In the genomic region with DNA sequence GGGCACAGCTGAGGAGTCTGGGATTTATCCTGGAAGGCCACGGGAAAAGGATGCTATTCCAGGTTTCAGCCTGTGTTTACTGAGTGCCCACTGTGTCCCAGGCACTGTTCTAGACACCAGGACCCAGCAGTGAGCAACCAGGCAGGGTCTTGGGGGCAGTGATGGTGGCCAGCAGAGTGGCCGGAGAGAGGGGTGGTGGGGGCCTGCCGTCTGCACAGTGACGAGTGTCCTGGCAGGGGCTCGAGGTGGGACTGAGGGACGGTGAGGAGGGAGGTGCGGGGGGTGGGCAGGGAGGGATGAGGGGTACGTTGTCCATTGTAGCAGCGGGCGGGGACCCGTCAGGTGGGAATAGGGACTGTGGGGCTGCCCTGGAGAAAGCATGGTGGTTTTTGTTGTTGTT, we compare ENCODE assay signal across 24 cellular contexts.
DNase-seq lines count a peak whose midpoint lies in the region; ATAC-seq, FAIRE-seq and TF ChIP-seq lines count a peak whose summit lies in the region.
"Had no signal": no experiment of that assay in that cellular context is flagged by ENCODE, and none has a peak within 500 bp of the region (broad histone marks: within the 10 kb centered on the region; RNA-seq: fewer than 3 reads in every experiment).

No MANE protein-coding gene starts in this region.

- H3K4me1 ChIP-seq in right cardiac atrium (ENCODE audit: control insufficient read depth, insufficient read depth, low read length): peaks cover 15% of the 10 kb centered on the region
- H3K4me1 ChIP-seq in kidney (ENCODE audit: control insufficient read depth in 1 of 2, insufficient read depth in 1 of 2, low read depth in 1 of 2, low read length in 2 of 2): peaks cover 4 to 12% of the 10 kb centered on the region in 2 donors
- H3K4me1 ChIP-seq in neuronal stem cell (ENCODE audit: control insufficient read depth in 2 of 2, insufficient read depth in 1 of 2, low read depth in 1 of 2, low read length in 2 of 2): peaks cover 6 to 28% of the 10 kb centered on the region in 2 donors

- H3K27me3 ChIP-seq in right cardiac atrium (ENCODE audit: control insufficient read depth, insufficient read depth) (no peaks in the 10 kb centered on the region), neuronal stem cell (ENCODE audit: control insufficient read depth in 3 of 3, insufficient read depth in 3 of 3, low read depth in 1 of 3, low read length in 3 of 3) (no peaks in the 10 kb centered on the region)

- no peaks in the 10 kb centered on the region for H3K4me1 Mint-ChIP-seq in activated T-helper 1 cell treated with anti-CD3 and anti-CD28 coated beads, Interleukin-12 subunit alpha, Interleukin-12 subunit beta, Interleukin-2, Interleukin-4 antibody, amounts not matched to agents 30 ng/mL and 10 ng/mL and 1 ng/mL, durations not matched to agents 14 hours and 24 hours and 36 hours (ENCODE audit: low read depth)
- H3K4me1 Mint-ChIP-seq in activated naive CD4-positive, alpha-beta T cell treated with anti-CD3 and anti-CD28 coated beads, Interleukin-2, amount 10 ng/mL, durations not matched to agents 7 days and 5 days: no peaks in the 10 kb centered on the region
- H3K4me1 Mint-ChIP-seq: B cell had no signal

- peak overlapping the region; percentile 23 for H3K18ac ChIP-seq in neuronal stem cell (ENCODE audit: low read length)

- peak; percentile 21 for DNase-seq in Right ventricle myocardium superior
- no peak for DNase-seq in cardiac septum (ENCODE audit: low spot score)
- peak in 2 of 3 donors; percentile 6 to 18 for DNase-seq in right cardiac atrium
- no peak for DNase-seq in Right ventricle myocardium inferior (ENCODE audit: missing footprints)
- DNase-seq in kidney: peak; percentile 54
- no peak for DNase-seq in neuronal stem cell (ENCODE audit: low spot score)
- DNase-seq in activated T-helper 1 cell treated with anti-CD3 and anti-CD28 coated beads, Interleukin-12 subunit alpha, Interleukin-12 subunit beta, Interleukin-2, Interleukin-4 antibody, amounts not matched to agents 30 ng/mL and 10 ng/mL and 1 ng/mL, durations not matched to agents 14 hours and 24 hours and 36 hours (ENCODE audit: low spot score): no peak
- DNase-seq in activated naive CD4-positive, alpha-beta T cell treated with anti-CD3 and anti-CD28 coated beads, Interleukin-2, amount 10 ng/mL, durations not matched to agents 7 days and 5 days: no peak
- DNase-seq: AML-193; Caco-2; Calu3; CD4-positive, alpha-beta T cell; DMS79 treated with DMSO at 0.1 percent for 48 hours; GF-D8 had no signal

- H3K9me3 Mint-ChIP-seq in activated T-helper 1 cell treated with anti-CD3 and anti-CD28 coated beads, Interleukin-12 subunit alpha, Interleukin-12 subunit beta, Interleukin-2, Interleukin-4 antibody, amounts not matched to agents 30 ng/mL and 10 ng/mL and 1 ng/mL, durations not matched to agents 14 hours and 24 hours and 36 hours: peaks cover 9% of the 10 kb centered on the region
- H3K9me3 Mint-ChIP-seq in activated naive CD4-positive, alpha-beta T cell treated with anti-CD3 and anti-CD28 coated beads, Interleukin-2, amount 10 ng/mL, durations not matched to agents 7 days and 5 days: peaks cover 6% of the 10 kb centered on the region
- H3K9me3 Mint-ChIP-seq: CD4-positive, alpha-beta T cell; CD8-positive, alpha-beta T cell had no signal

- 94% methylated on average over 11 of the region's 11 CpGs for WGBS in right cardiac atrium
- WGBS in neuronal stem cell (ENCODE audit: extremely low coverage in 2 of 2, insufficient read length in 2 of 2, insufficient replicate concordance in 1 of 2), 2 donors: no CpG with 5 or more reads among the region's 11 CpGs

- no peak overlapping the region for H3K4me3 Mint-ChIP-seq in activated T-helper 1 cell treated with anti-CD3 and anti-CD28 coated beads, Interleukin-12 subunit alpha, Interleukin-12 subunit beta, Interleukin-2, Interleukin-4 antibody, amounts not matched to agents 30 ng/mL and 10 ng/mL and 1 ng/mL, durations not matched to agents 14 hours and 24 hours and 36 hours
- H3K4me3 Mint-ChIP-seq in activated naive CD4-positive, alpha-beta T cell treated with anti-CD3 and anti-CD28 coated beads, Interleukin-2, amount 10 ng/mL, durations not matched to agents 7 days and 5 days: no peak overlapping the region
- H3K4me3 Mint-ChIP-seq: B cell; CD4-positive, alpha-beta T cell; CD8-positive, alpha-beta T cell had no signal

- H2BK5ac ChIP-seq in neuronal stem cell (ENCODE audit: low read length): no peak overlapping the region

- H2BK15ac ChIP-seq in neuronal stem cell (ENCODE audit: low read length): no peak overlapping the region

- H3K27me3 Mint-ChIP-seq in activated T-helper 1 cell treated with anti-CD3 and anti-CD28 coated beads, Interleukin-12 subunit alpha, Interleukin-12 subunit beta, Interleukin-2, Interleukin-4 antibody, amounts not matched to agents 30 ng/mL and 10 ng/mL and 1 ng/mL, durations not matched to agents 14 hours and 24 hours and 36 hours (ENCODE audit: insufficient read depth): peaks cover 6% of the 10 kb centered on the region
- H3K27me3 Mint-ChIP-seq in activated naive CD4-positive, alpha-beta T cell treated with anti-CD3 and anti-CD28 coated beads, Interleukin-2, amount 10 ng/mL, durations not matched to agents 7 days and 5 days: peaks cover 49% of the 10 kb centered on the region

- H3K36me3 ChIP-seq in kidney (ENCODE audit: control insufficient read depth in 1 of 2, insufficient read depth in 2 of 2, low read length in 2 of 2) (peaks cover 0 to 3% of the 10 kb centered on the region in 2 donors), neuronal stem cell (replicated peaks in 1 of 2; ENCODE audit: control insufficient read depth in 2 of 2, insufficient read depth in 2 of 2, low read length in 2 of 2) (peaks cover 3 to 5% of the 10 kb centered on the region in 2 donors)

- H3K27ac ChIP-seq in right cardiac atrium (ENCODE audit: low read length): no peak overlapping the region
- H3K27ac ChIP-seq in kidney (ENCODE audit: low read depth in 2 of 2, low read length in 2 of 2): no peak overlapping the region
- H3K27ac ChIP-seq in neuronal stem cell (replicated peaks; ENCODE audit: low read length): no peak overlapping the region
- H3K27ac ChIP-seq: 22Rv1; A549; BLaER1 treated with 17β-estradiol and CSF1 and Interleukin-3, amounts not matched to agents 10 nM and 100 nM; C4-2B had no signal

- CTCF ChIA-PET in activated naive CD4-positive, alpha-beta T cell treated with anti-CD3 and anti-CD28 coated beads, Interleukin-2, amount 10 ng/mL, durations not matched to agents 7 days and 5 days (lab: Charles Lee): no interaction called here

- H3K14ac ChIP-seq in neuronal stem cell (ENCODE audit: low read length): no peak overlapping the region

- H2AK5ac ChIP-seq in neuronal stem cell (ENCODE audit: low read depth, low read length): peak overlapping the region; percentile 43

- H3K9me3 ChIP-seq in right cardiac atrium (ENCODE audit: control insufficient read depth, low read length): no peaks in the 10 kb centered on the region
- H3K9me3 ChIP-seq in kidney (ENCODE audit: control insufficient read depth in 1 of 2, low read length in 2 of 2): peaks cover 0 to 1% of the 10 kb centered on the region in 2 donors
- peaks cover under 1 to 5% of the 10 kb centered on the region in 2 donors for H3K9me3 ChIP-seq in neuronal stem cell (replicated peaks in 1 of 2; ENCODE audit: control insufficient read depth in 2 of 2, insufficient read depth in 1 of 2, low read depth in 1 of 2, low read length in 2 of 2)
- H3K9me3 ChIP-seq: Caco-2 had no signal

- H4K8ac ChIP-seq in neuronal stem cell (ENCODE audit: low read depth, low read length): no peak overlapping the region

- no peak overlapping the region for H3K4me2 ChIP-seq in neuronal stem cell (ENCODE audit: insufficient read depth, low read length, poor library complexity, severe bottlenecking)
- H3K4me2 ChIP-seq: A549 had no signal

- no peak for FAIRE-seq in kidney (lab: Jason Lieb, UNC)
- FAIRE-seq: A549, D721Med, G401.6, GM12891, GM19239 had no signal

- H3K36me3 Mint-ChIP-seq in activated T-helper 1 cell treated with anti-CD3 and anti-CD28 coated beads, Interleukin-12 subunit alpha, Interleukin-12 subunit beta, Interleukin-2, Interleukin-4 antibody, amounts not matched to agents 30 ng/mL and 10 ng/mL and 1 ng/mL, durations not matched to agents 14 hours and 24 hours and 36 hours (ENCODE audit: low read depth): no peaks in the 10 kb centered on the region
- no peaks in the 10 kb centered on the region for H3K36me3 Mint-ChIP-seq in activated naive CD4-positive, alpha-beta T cell treated with anti-CD3 and anti-CD28 coated beads, Interleukin-2, amount 10 ng/mL, durations not matched to agents 7 days and 5 days
- H3K36me3 Mint-ChIP-seq: CD8-positive, alpha-beta T cell had no signal

- H3K9ac ChIP-seq in kidney (ENCODE audit: low read length in 2 of 2): no peak overlapping the region
- H3K9ac ChIP-seq in neuronal stem cell (ENCODE audit: low read depth, low read length, poor library complexity): no peak overlapping the region
- H3K9ac ChIP-seq: BLaER1 treated with 17β-estradiol and CSF1 and Interleukin-3, amounts not matched to agents 10 nM and 100 nM had no signal

- H3K4me3 ChIP-seq in right cardiac atrium (ENCODE audit: low read length) (no peak overlapping the region), kidney (ENCODE audit: low read length in 2 of 2) (no peak overlapping the region), neuronal stem cell (ENCODE audit: low read length in 2 of 2) (no peak overlapping the region)
- H3K4me3 ChIP-seq: A549; BLaER1 treated with 17β-estradiol and CSF1 and Interleukin-3, amounts not matched to agents 10 nM and 100 nM had no signal

- H3K4ac ChIP-seq in neuronal stem cell (ENCODE audit: low read length): no peak overlapping the region

- H2AFZ ChIP-seq in neuronal stem cell (ENCODE audit: low read length): no peak overlapping the region

- intact Hi-C loops in Right ventricle myocardium superior (cut with DNase I): no loop called here
- intact Hi-C loops in cardiac septum (cut with DNase I): no loop called here
- intact Hi-C loops in right cardiac atrium (cut with DNase I): loop anchor here in 1 of 4 donors (10.0 kb wide), 1 partner anchor 54 kb away; no protein-coding TSS in a partner anchor
- intact Hi-C loops in Right ventricle myocardium inferior (cut with DNase I): no loop called here
- intact Hi-C loops in kidney (cut with DNase I): no loop called here
- intact Hi-C loops in activated T-helper 1 cell treated with anti-CD3 and anti-CD28 coated beads, Interleukin-12 subunit alpha, Interleukin-12 subunit beta, Interleukin-2, Interleukin-4 antibody, amounts not matched to agents 30 ng/mL and 10 ng/mL and 1 ng/mL, durations not matched to agents 14 hours and 24 hours and 36 hours (cut with micrococcal nuclease): no loop called here

- H3K23ac ChIP-seq in neuronal stem cell (ENCODE audit: low read depth, low read length, poor library complexity): no peak overlapping the region

- H2BK120ac ChIP-seq in neuronal stem cell (ENCODE audit: low read depth, low read length): no peak overlapping the region

- H4K91ac ChIP-seq in neuronal stem cell (ENCODE audit: low read depth, low read length, poor library complexity): no peak overlapping the region

- ATAC-seq in Right ventricle myocardium superior (ENCODE audit: poor library complexity) (no peak), right cardiac atrium (no peak), Right ventricle myocardium inferior (no peak)
- ATAC-seq: A549; CD8-positive, alpha-beta T cell had no signal

- no peak overlapping the region for H2BK12ac ChIP-seq in neuronal stem cell (ENCODE audit: low read length)

- H3K79me1 ChIP-seq in neuronal stem cell (ENCODE audit: low read depth, low read length): peaks cover 3% of the 10 kb centered on the region

- TF ChIP-seq CTCF in kidney (IDR thresholded peaks at IDR 0.05; ENCODE audit: borderline replicate concordance, extremely low read depth, insufficient read depth): no peak

- H3K27ac Mint-ChIP-seq in activated T-helper 1 cell treated with anti-CD3 and anti-CD28 coated beads, Interleukin-12 subunit alpha, Interleukin-12 subunit beta, Interleukin-2, Interleukin-4 antibody, amounts not matched to agents 30 ng/mL and 10 ng/mL and 1 ng/mL, durations not matched to agents 14 hours and 24 hours and 36 hours: no peak overlapping the region
- H3K27ac Mint-ChIP-seq in activated naive CD4-positive, alpha-beta T cell treated with anti-CD3 and anti-CD28 coated beads, Interleukin-2, amount 10 ng/mL, durations not matched to agents 7 days and 5 days: no peak overlapping the region
- H3K27ac Mint-ChIP-seq: B cell; CD4-positive, alpha-beta T cell; CD8-positive, alpha-beta T cell had no signal

Comparison
In these comparisons a context has a peak if more than half of its experiments do, and no peak if none do; other contexts are left out.
1. DNase-seq: peak in Right ventricle myocardium superior (single experiment), right cardiac atrium (2 of 3) and kidney (single experiment); none in cardiac septum (single experiment), Right ventricle myocardium inferior (single experiment), neuronal stem cell (single experiment), activated T-helper 1 cell treated with anti-CD3 and anti-CD28 coated beads, Interleukin-12 subunit alpha, Interleukin-12 subunit beta, Interleukin-2, Interleukin-4 antibody, amounts not matched to agents 30 ng/mL and 10 ng/mL and 1 ng/mL, durations not matched to agents 14 hours and 24 hours and 36 hours (single experiment) and activated naive CD4-positive, alpha-beta T cell treated with anti-CD3 and anti-CD28 coated beads, Interleukin-2, amount 10 ng/mL, durations not matched to agents 7 days and 5 days (single experiment).